In genomic region chr2:34365937-34366336, GRCh38 we compare ENCODE assay signal across 1 cellular context.
TF ChIP-seq lines count a peak whose summit lies in the region.

No MANE protein-coding gene starts in this region.

TF ChIP-seq in WTC11, 78 proteins besides CTCF, POLR2A, EP300 and RAD21 (continued from another document):
- TF ChIP-seq ZSCAN18 (CRISPR knock-in tag; IDR thresholded peaks at IDR 0.05) = no peak
- TF ChIP-seq ETV6 (CRISPR knock-in tag; IDR thresholded peaks at IDR 0.05) = peak; percentile 74; the same call in 1 of the 2 replicates
- TF ChIP-seq, protein P1, sequence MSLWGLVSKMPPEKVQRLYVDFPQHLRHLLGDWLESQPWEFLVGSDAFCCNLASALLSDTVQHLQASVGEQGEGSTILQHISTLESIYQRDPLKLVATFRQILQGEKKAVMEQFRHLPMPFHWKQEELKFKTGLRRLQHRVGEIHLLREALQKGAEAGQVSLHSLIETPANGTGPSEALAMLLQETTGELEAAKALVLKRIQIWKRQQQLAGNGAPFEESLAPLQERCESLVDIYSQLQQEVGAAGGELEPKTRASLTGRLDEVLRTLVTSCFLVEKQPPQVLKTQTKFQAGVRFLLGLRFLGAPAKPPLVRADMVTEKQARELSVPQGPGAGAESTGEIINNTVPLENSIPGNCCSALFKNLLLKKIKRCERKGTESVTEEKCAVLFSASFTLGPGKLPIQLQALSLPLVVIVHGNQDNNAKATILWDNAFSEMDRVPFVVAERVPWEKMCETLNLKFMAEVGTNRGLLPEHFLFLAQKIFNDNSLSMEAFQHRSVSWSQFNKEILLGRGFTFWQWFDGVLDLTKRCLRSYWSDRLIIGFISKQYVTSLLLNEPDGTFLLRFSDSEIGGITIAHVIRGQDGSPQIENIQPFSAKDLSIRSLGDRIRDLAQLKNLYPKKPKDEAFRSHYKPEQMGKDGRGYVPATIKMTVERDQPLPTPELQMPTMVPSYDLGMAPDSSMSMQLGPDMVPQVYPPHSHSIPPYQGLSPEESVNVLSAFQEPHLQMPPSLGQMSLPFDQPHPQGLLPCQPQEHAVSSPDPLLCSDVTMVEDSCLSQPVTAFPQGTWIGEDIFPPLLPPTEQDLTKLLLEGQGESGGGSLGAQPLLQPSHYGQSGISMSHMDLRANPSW (CRISPR knock-in tag; conservative IDR thresholded peaks at IDR 0.05; ENCODE audit: low read depth) = no peak
- peak; percentile 63; the same call in 1 of the 2 replicates for TF ChIP-seq FOXK1 (CRISPR knock-in tag; IDR thresholded peaks at IDR 0.05)
- no peak for TF ChIP-seq ZNF532 (CRISPR knock-in tag; IDR thresholded peaks at IDR 0.05; ENCODE audit: borderline replicate concordance)
- peak; percentile 73; the same call in 1 of the 2 replicates for TF ChIP-seq FOXP4 (CRISPR knock-in tag; IDR thresholded peaks at IDR 0.05)
- no peak for TF ChIP-seq ZNF396 (CRISPR knock-in tag; IDR thresholded peaks at IDR 0.05; ENCODE audit: borderline replicate concordance)
- 0 out of 2 replicates have a peak, but pooled peaks have one; percentile 36 for TF ChIP-seq ZNF423 (CRISPR knock-in tag; IDR thresholded peaks at IDR 0.05)
- peak; percentile 16; the same call in 1 of the 2 replicates for TF ChIP-seq ZNF232 (CRISPR knock-in tag; IDR thresholded peaks at IDR 0.05)
- TF ChIP-seq HMGA2 (CRISPR knock-in tag; IDR thresholded peaks at IDR 0.05) = no peak
- TF ChIP-seq MXD4 (CRISPR knock-in tag; IDR thresholded peaks at IDR 0.05; ENCODE audit: borderline replicate concordance) = no peak
- TF ChIP-seq USF1 (CRISPR knock-in tag; IDR thresholded peaks at IDR 0.05) = peak; percentile 29; the same call in 1 of the 2 replicates
- peak; percentile 73; the same call in 1 of the 2 replicates for TF ChIP-seq ZBTB43 (CRISPR knock-in tag; IDR thresholded peaks at IDR 0.05)
- TF ChIP-seq NR2C2 (CRISPR knock-in tag; IDR thresholded peaks at IDR 0.05) = no peak
- no peak for TF ChIP-seq ATF3 (CRISPR knock-in tag; conservative IDR thresholded peaks at IDR 0.05)
- TF ChIP-seq ESRRA (CRISPR knock-in tag; IDR thresholded peaks at IDR 0.05; ENCODE audit: borderline replicate concordance) = 0 out of 2 replicates have a peak, but pooled peaks have one; percentile 44
- TF ChIP-seq NR1H2 (CRISPR knock-in tag; IDR thresholded peaks at IDR 0.05) = no peak
